ENCODE assay signal across 28 cellular contexts in genomic region chr5:148798786-148799185, GRCh38.
"Had no signal": no experiment of that assay in that cellular context is flagged by ENCODE, and none has a peak within 500 bp of the region (broad histone marks: within the 10 kb centered on the region; RNA-seq: fewer than 3 reads in every experiment).

No MANE protein-coding gene starts in this region.

- H3K36me3 ChIP-seq: left lung, lower lobe of right lung, pancreas, prostate gland, spleen, suprapubic skin, thoracic aorta, tibial artery, upper lobe of right lung had no signal

- H3K27ac Mint-ChIP-seq: immature natural killer cell; naive thymus-derived CD8-positive, alpha-beta T cell; nephron had no signal

- H3K4me1 ChIP-seq: lower lobe of right lung, pancreas, prostate gland, suprapubic skin, tibial artery, upper lobe of right lung had no signal

- H3K4me1 Mint-ChIP-seq: immature natural killer cell, neural crest cell had no signal

- ATAC-seq: left colon; left lung; lower lobe of right lung; naive thymus-derived CD8-positive, alpha-beta T cell; pancreas; right cardiac atrium; sciatic nerve; stimulated activated effector memory CD8-positive, alpha-beta T cell treated with anti-CD3 and anti-CD28 coated beads, Interleukin-12 subunit alpha, Interleukin-12 subunit beta, amount 100 ng/mL, for 72 hours; upper lobe of right lung had no signal

- DNase-seq: hypothalamus; immature natural killer cell; kidney; left colon; left lung; lower lobe of right lung; mammary epithelial cell; mesenchymal stem cell; naive thymus-derived CD8-positive, alpha-beta T cell; nucleus accumbens; pancreas; posterior cingulate gyrus; retina; right cardiac atrium; small intestine; spleen; stimulated activated CD4-positive, alpha-beta T cell treated with anti-CD3 and anti-CD28 coated beads, Interleukin-4, amount 100 ng/mL, for 24 hours; stimulated activated naive CD4-positive, alpha-beta T cell; tibial artery; upper lobe of right lung had no signal

- H3K4me3 ChIP-seq: left lung, lower lobe of right lung, pancreas, prostate gland, spleen, suprapubic skin, thoracic aorta, tibial artery, upper lobe of right lung had no signal

- H3K27me3 ChIP-seq: left lung, pancreas, spleen, suprapubic skin, tibial artery, upper lobe of right lung had no signal

- H3K36me3 Mint-ChIP-seq: naive thymus-derived CD8-positive, alpha-beta T cell; stimulated activated effector memory CD8-positive, alpha-beta T cell treated with anti-CD3 and anti-CD28 coated beads, Interleukin-12 subunit alpha, Interleukin-12 subunit beta, amount 100 ng/mL, for 72 hours had no signal

- H3K4me3 Mint-ChIP-seq: immature natural killer cell; naive thymus-derived CD8-positive, alpha-beta T cell; nephron; neural crest cell; stimulated activated effector memory CD8-positive, alpha-beta T cell treated with anti-CD3 and anti-CD28 coated beads, Interleukin-12 subunit alpha, Interleukin-12 subunit beta, amount 100 ng/mL, for 72 hours; stimulated activated naive CD8-positive, alpha-beta T cell treated with anti-CD3 and anti-CD28 coated beads, Interleukin-15, Interleukin-2, amounts not matched to agents 100 ng/mL and 50 ng/mL, for 24 hours had no signal

- H3K9me3 Mint-ChIP-seq: nephron; neural crest cell; stimulated activated naive CD8-positive, alpha-beta T cell treated with anti-CD3 and anti-CD28 coated beads, Interleukin-15, Interleukin-2, amounts not matched to agents 100 ng/mL and 50 ng/mL, for 24 hours had no signal

- H3K9me3 ChIP-seq: left lung, lower lobe of right lung, pancreas, prostate gland, spleen, suprapubic skin, thoracic aorta, tibial artery, upper lobe of right lung had no signal

- H3K27ac ChIP-seq: left lung, lower lobe of right lung, pancreas, prostate gland, spleen, suprapubic skin, thoracic aorta, tibial artery, upper lobe of right lung had no signal
